In genomic region chr5:34632805-34633414, GRCh38 we compare ENCODE assay signal across 24 cellular contexts. TPM values are rescaled to one million over a fixed set of nuclear protein-coding genes. Genes with fewer than 3 reads are reported as not detected.
DNase-seq lines count a peak whose midpoint lies in the region; ATAC-seq and TF ChIP-seq lines count a peak whose summit lies in the region.
"Had no signal": no experiment of that assay in that cellular context is flagged by ENCODE, and none has a peak within 500 bp of the region (broad histone marks: within the 10 kb centered on the region; RNA-seq: fewer than 3 reads in every experiment).

No MANE protein-coding gene starts in this region.

- H3K27me3 Mint-ChIP-seq in H9 (ENCODE audit: low read depth) (no peaks in the 10 kb centered on the region; the same call in 1 of the 2 replicates), chondrocyte (ENCODE audit: low read depth) (no peaks in the 10 kb centered on the region)

- H3K18ac ChIP-seq in H9 (ENCODE audit: insufficient read length, low read depth, low read length) (no peak overlapping the region), neuronal stem cell (ENCODE audit: low read length) (no peak overlapping the region)

- H2BK15ac ChIP-seq in H9 (ENCODE audit: low read depth, low read length) (no peak overlapping the region), neuronal stem cell (ENCODE audit: low read length) (no peak overlapping the region)

- H3K79me2 ChIP-seq in H9 (ENCODE audit: insufficient read depth, low read length) = no peaks in the 10 kb centered on the region
- no peaks in the 10 kb centered on the region for H3K79me2 ChIP-seq in osteoblast (ENCODE audit: insufficient read depth, low read length)

- H2BK120ac ChIP-seq in H9 (ENCODE audit: low read depth, low read length, poor library complexity, severe bottlenecking) (no peak overlapping the region), neuronal stem cell (ENCODE audit: low read depth, low read length) (no peak overlapping the region)

- H2BK5ac ChIP-seq in H9 (ENCODE audit: insufficient read length, low read length) (no peak overlapping the region), neuronal stem cell (ENCODE audit: low read length) (no peak overlapping the region)

- no CpG with 5 or more reads among the region's 8 CpGs for WGBS in H9 (ENCODE audit: extremely low coverage, insufficient read length, low lambda C conversion rate)
- no CpG with 5 or more reads among the region's 8 CpGs for WGBS in neuronal stem cell (ENCODE audit: extremely low coverage in 2 of 2, insufficient read length in 2 of 2, insufficient replicate concordance in 1 of 2), 2 donors

- H3K9me3 ChIP-seq in H9 (ENCODE audit: control insufficient read depth, low read depth, low read length) (peaks cover 8% of the 10 kb centered on the region), neuronal stem cell (replicated peaks in 1 of 2; ENCODE audit: control insufficient read depth in 2 of 2, insufficient read depth in 1 of 2, low read depth in 1 of 2, low read length in 2 of 2) (peaks cover 2 to 9% of the 10 kb centered on the region in 2 donors), osteoblast (ENCODE audit: low read depth, low read length) (no peaks in the 10 kb centered on the region)

- no peak overlapping the region for H2BK20ac ChIP-seq in H9 (ENCODE audit: low read depth, low read length, poor library complexity, severe bottlenecking)

- H3K4me1 ChIP-seq in H9 (ENCODE audit: insufficient read depth, low read length) (peaks cover 7% of the 10 kb centered on the region), neuronal stem cell (ENCODE audit: control insufficient read depth in 2 of 2, insufficient read depth in 1 of 2, low read depth in 1 of 2, low read length in 2 of 2) (peaks cover 0 to 15% of the 10 kb centered on the region in 2 donors), osteoblast (ENCODE audit: insufficient read depth, low read length) (peaks cover 5% of the 10 kb centered on the region)

- no peak overlapping the region for H3K4me2 ChIP-seq in H9 (ENCODE audit: insufficient read depth, insufficient read length, low read length)
- H3K4me2 ChIP-seq in neuronal stem cell (ENCODE audit: insufficient read depth, low read length, poor library complexity, severe bottlenecking) = no peak overlapping the region
- H3K4me2 ChIP-seq in osteoblast (ENCODE audit: insufficient read depth, low read length) = no peak overlapping the region
- H3K4me2 ChIP-seq: BLaER1 treated with 17β-estradiol and CSF1 and Interleukin-3, amounts not matched to agents 10 nM and 100 nM had no signal

- H3K23me2 ChIP-seq in H9 (ENCODE audit: insufficient read length, low read depth, low read length, poor library complexity, severe bottlenecking) = no peaks in the 10 kb centered on the region

- H3K14ac ChIP-seq in H9 (ENCODE audit: insufficient read depth, low read length) (no peak overlapping the region), neuronal stem cell (ENCODE audit: low read length) (no peak overlapping the region)

- H3K36me3 Mint-ChIP-seq in H9 (ENCODE audit: insufficient read depth in 1 of 3, low read depth in 3 of 3) = peaks cover 3 to 15% (median 4%) of the 10 kb centered on the region in 3 experiments; a peak in 5 of 7 replicates
- no peaks in the 10 kb centered on the region for H3K36me3 Mint-ChIP-seq in chondrocyte (ENCODE audit: low read depth)
- H3K36me3 Mint-ChIP-seq: CD8-positive, alpha-beta T cell had no signal

- H3K4me3 Mint-ChIP-seq in H9 (no peak overlapping the region), chondrocyte (ENCODE audit: unreplicated experiment) (no peak overlapping the region)
- H3K4me3 Mint-ChIP-seq: CD8-positive, alpha-beta T cell had no signal

- H3K4me3 ChIP-seq in neuronal stem cell (ENCODE audit: low read length in 2 of 2) (no peak overlapping the region), osteoblast (ENCODE audit: insufficient read depth, low read length) (no peak overlapping the region)
- H3K4me3 ChIP-seq: BLaER1 treated with 17β-estradiol and CSF1 and Interleukin-3, amounts not matched to agents 10 nM and 100 nM; SK-N-MC had no signal

- H3K4ac ChIP-seq in H9 (ENCODE audit: low read depth, low read length) (no peak overlapping the region), neuronal stem cell (ENCODE audit: low read length) (no peak overlapping the region)

- no peak overlapping the region for H2BK12ac ChIP-seq in H9 (ENCODE audit: insufficient read length, low read depth, low read length)
- H2BK12ac ChIP-seq in neuronal stem cell (ENCODE audit: low read length) = no peak overlapping the region

- H4K20me1 ChIP-seq in H9 (ENCODE audit: control insufficient read depth, insufficient read depth, insufficient read length) (no peaks in the 10 kb centered on the region), osteoblast (ENCODE audit: insufficient read depth, low read length) (no peaks in the 10 kb centered on the region)
- H4K20me1 ChIP-seq: BLaER1 treated with 17β-estradiol and CSF1 and Interleukin-3, amounts not matched to agents 10 nM and 100 nM had no signal

- H3K4me1 Mint-ChIP-seq in H9 (peaks cover 6 to 15% of the 10 kb centered on the region in 2 experiments), chondrocyte (ENCODE audit: low read depth) (peaks cover 12% of the 10 kb centered on the region)

- H3K9me3 Mint-ChIP-seq in H9 (peaks cover 14 to 15% of the 10 kb centered on the region in 2 experiments), chondrocyte (ENCODE audit: low read depth) (no peaks in the 10 kb centered on the region)
- H3K9me3 Mint-ChIP-seq: CD8-positive, alpha-beta T cell had no signal

- H3K27ac ChIP-seq in H9 (ENCODE audit: insufficient read length, low read depth, low read length) = no peak overlapping the region
- no peak overlapping the region for H3K27ac ChIP-seq in neuronal stem cell (replicated peaks; ENCODE audit: low read length)
- H3K27ac ChIP-seq in osteoblast (ENCODE audit: low read depth, low read length) = no peak overlapping the region
- H3K27ac ChIP-seq: BLaER1 treated with 17β-estradiol and CSF1 and Interleukin-3, amounts not matched to agents 10 nM and 100 nM; RWPE1; SK-N-MC had no signal

- no peak overlapping the region for H3T11ph ChIP-seq in H9 (ENCODE audit: low read length)

- H3K79me1 ChIP-seq in H9 (ENCODE audit: insufficient read depth, low read depth, low read length, poor library complexity, severe bottlenecking) (no peaks in the 10 kb centered on the region), neuronal stem cell (ENCODE audit: low read depth, low read length) (no peaks in the 10 kb centered on the region)

- H3K27me3 ChIP-seq in H9 (ENCODE audit: insufficient read depth, low read length) (no peaks in the 10 kb centered on the region), neuronal stem cell (ENCODE audit: control insufficient read depth in 3 of 3, insufficient read depth in 3 of 3, low read depth in 1 of 3, low read length in 3 of 3) (no peaks in the 10 kb centered on the region), osteoblast (ENCODE audit: insufficient read depth, low read length) (no peaks in the 10 kb centered on the region)
- H3K27me3 ChIP-seq: BLaER1 treated with 17β-estradiol and CSF1 and Interleukin-3, amounts not matched to agents 10 nM and 100 nM had no signal

- TF ChIP-seq CTCF in H9 (conservative IDR thresholded peaks at IDR 0.05) (no peak), chondrocyte (IDR thresholded peaks at IDR 0.05) (no peak), osteoblast (IDR thresholded peaks at IDR 0.05; ENCODE audit: extremely low read depth, low read depth, low read length) (no peak)

- H4K91ac ChIP-seq in H9 (ENCODE audit: insufficient read length, low read depth, low read length) (no peak overlapping the region), neuronal stem cell (ENCODE audit: low read depth, low read length, poor library complexity) (no peak overlapping the region)

- no peak overlapping the region for H4K5ac ChIP-seq in H9 (ENCODE audit: insufficient read length, low read depth, low read length)

- H3K9ac ChIP-seq in H9 (ENCODE audit: extremely low read depth, insufficient read length, low read length) (no peak overlapping the region), neuronal stem cell (ENCODE audit: low read depth, low read length, poor library complexity) (no peak overlapping the region)
- H3K9ac ChIP-seq: BLaER1 treated with 17β-estradiol and CSF1 and Interleukin-3, amounts not matched to agents 10 nM and 100 nM had no signal

- H2AFZ ChIP-seq in H9 (ENCODE audit: low read length) (no peak overlapping the region), neuronal stem cell (ENCODE audit: low read length) (peak overlapping the region; percentile 49), osteoblast (ENCODE audit: low read length) (no peak overlapping the region)

- H3K36me3 ChIP-seq in neuronal stem cell (replicated peaks in 1 of 2; ENCODE audit: control insufficient read depth in 2 of 2, insufficient read depth in 2 of 2, low read length in 2 of 2) = no peaks in the 10 kb centered on the region
- no peaks in the 10 kb centered on the region for H3K36me3 ChIP-seq in osteoblast (ENCODE audit: insufficient read depth, low read length)
- H3K36me3 ChIP-seq: BLaER1 treated with 17β-estradiol and CSF1 and Interleukin-3, amounts not matched to agents 10 nM and 100 nM had no signal

- ATAC-seq in left lobe of liver (peak; percentile 59), GM21367 (IDR thresholded peaks at IDR 0.05; ENCODE audit: unreplicated experiment) (no peak)
- ATAC-seq: CD8-positive, alpha-beta T cell had no signal

- no peak overlapping the region for H3K23ac ChIP-seq in H9 (ENCODE audit: insufficient read length, low read depth, low read length)
- H3K23ac ChIP-seq in neuronal stem cell (ENCODE audit: low read depth, low read length, poor library complexity) = no peak overlapping the region

- H3K27ac Mint-ChIP-seq in H9 = peak overlapping the region in 2 of 3 experiments; percentile 54 to 82; a peak in 2 of 7 replicates
- H3K27ac Mint-ChIP-seq in chondrocyte (ENCODE audit: unreplicated experiment) = peak overlapping the region; percentile 5
- H3K27ac Mint-ChIP-seq: CD8-positive, alpha-beta T cell had no signal

- H2AK5ac ChIP-seq in H9 (ENCODE audit: insufficient read length, low read length) (no peak overlapping the region), neuronal stem cell (ENCODE audit: low read depth, low read length) (no peak overlapping the region)

- DNase-seq in H9 (no peak), chondrocyte (ENCODE audit: low spot score) (no peak), left lobe of liver (ENCODE audit: low spot score) (no peak), neuronal stem cell (ENCODE audit: low spot score) (no peak), NCI-H187 (lab: John Stamatoyannopoulos, UW) (no peak), epidermal melanocyte (ENCODE audit: insufficient read length, low spot score) (no peak), osteoblast (ENCODE audit: insufficient read length, low spot score, missing footprints) (no peak)
- DNase-seq: 8988T; CD8-positive, alpha-beta T cell; DMS153; GOT3; KG1; NCI-H1092; NCI-H1436; NCI-H2029 treated with DMSO at 0.1 percent for 48 hours; NCI-H345; NCI-H524; NCI-H774; NK-92 treated with Interleukin-12 subunit alpha and Interleukin-12 subunit beta, amount 100 ng/mL, for 24 hours; SHP77 treated with DMSO at 0.1 percent for 48 hours had no signal

- no peak overlapping the region for H3K56ac ChIP-seq in H9 (ENCODE audit: insufficient read length, low read depth, low read length)

- H4K8ac ChIP-seq in H9 (replicated peaks; ENCODE audit: insufficient read length, low read depth, low read length) (no peak overlapping the region), neuronal stem cell (ENCODE audit: low read depth, low read length) (no peak overlapping the region)

RNA-seq across cellular contexts. Expression of gene RAI14, which starts 23.2 kb away (rescaled TPM):
- total RNA-seq in H9 (2021) = 118 and 127 TPM in 2 replicates
- 177 to 287 TPM (median 260 TPM) in 3 replicates for total RNA-seq in chondrocyte
- total RNA-seq in left lobe of liver = 24.9 TPM
- polyA plus RNA-seq in neuronal stem cell (2013, experiment 1 of 2) = 53.0 TPM
- 52.8 TPM for polyA plus RNA-seq in neuronal stem cell (2013, experiment 2 of 2)
- total RNA-seq in osteoblast = 138 and 149 TPM in 2 replicates
- total RNA-seq: CD8-positive, alpha-beta T cell had no signal
